Comparison of ENCODE assay signal across 8 cellular contexts in genomic region chr15:45402162-45402954, GRCh38. TPM values are rescaled to one million over a fixed set of nuclear protein-coding genes. Genes with fewer than 3 reads are reported as not detected.
DNase-seq lines count a peak whose midpoint lies in the region; ATAC-seq and TF ChIP-seq lines count a peak whose summit lies in the region.

No MANE protein-coding gene starts in this region.

- H3K9ac ChIP-seq in duodenal mucosa (ENCODE audit: low read depth in 1 of 2, low read length in 2 of 2), result peak overlapping the region; percentile 87 to 98

- CTCF ChIA-PET in CD4-positive, alpha-beta T cell (lab: Charles Lee), result interaction anchor here (1.2 to 4.4 kb wide), 7 partner anchors 29 to 284 kb away, joined by 4 to 30 read pairs (median 7); partner anchors contain the start of gene SQOR
- CTCF ChIA-PET in activated CD4-positive, alpha-beta memory T cell treated with anti-CD3 and anti-CD28 coated beads for 36 hours (lab: Charles Lee), result interaction anchor here (1.0 to 7.2 kb wide), 16 partner anchors 13 to 284 kb away, joined by 3 to 71 read pairs (median 6); partner anchors contain the start of gene BLOC1S6

- no peak for TF ChIP-seq CTCF in CD4-positive, alpha-beta T cell (IDR thresholded peaks at IDR 0.05)
- no peak for TF ChIP-seq CTCF in right lobe of liver (IDR thresholded peaks at IDR 0.05)

- H3K4me3 ChIP-seq in duodenal mucosa (ENCODE audit: low read depth in 1 of 2, low read length in 2 of 2) (peak overlapping the region; percentile 90 to 92), right lobe of liver (peak overlapping the region; percentile 84 to 87 (median 87))

- WGBS in right lobe of liver (ENCODE audit: insufficient coverage, low coverage, low lambda C conversion rate, missing lambda C conversion rate), result 0% methylated on average over 19 of the region's 84 CpGs

- peak; percentile 93 to 96 (median 95) for DNase-seq in CD4-positive, alpha-beta T cell
- DNase-seq in NCI-H82 (lab: John Stamatoyannopoulos, UW), result peak; percentile 99
- peak; percentile 98 for DNase-seq in activated CD4-positive, alpha-beta memory T cell treated with anti-CD3 and anti-CD28 coated beads for 36 hours
- DNase-seq in right lobe of liver, result peak; percentile 97 to 98 (median 98)
- peak; percentile 97 for DNase-seq in stimulated activated CD4-positive, alpha-beta T cell treated with anti-CD3 and anti-CD28 coated beads, Interleukin-4, amount 100 ng/mL, for 24 hours

- no peaks in the 10 kb centered on the region for H3K9me3 Mint-ChIP-seq in CD4-positive, alpha-beta T cell
- no peaks in the 10 kb centered on the region for H3K9me3 Mint-ChIP-seq in activated CD4-positive, alpha-beta memory T cell treated with anti-CD3 and anti-CD28 coated beads for 36 hours

- H3K36me3 ChIP-seq in duodenal mucosa (ENCODE audit: control insufficient read depth in 1 of 2, insufficient read depth in 2 of 2, low read length in 2 of 2) (peaks cover 5 to 16% of the 10 kb centered on the region in 2 donors), right lobe of liver (peaks cover 0 to 24% (median 11%) of the 10 kb centered on the region in 4 donors)

- ATAC-seq in CD4-positive, alpha-beta T cell (ENCODE audit: poor library complexity), result peak; percentile 93
- ATAC-seq in GM19452 (IDR thresholded peaks at IDR 0.05; ENCODE audit: unreplicated experiment), result peak; percentile 93
- ATAC-seq in HG03575 (IDR thresholded peaks at IDR 0.05; ENCODE audit: extremely low read depth, insufficient number of reproducible peaks, low FRiP score, unreplicated experiment), result peak; percentile 40
- ATAC-seq in right lobe of liver, result peak; percentile 85 to 94 (median 90)

- no peaks in the 10 kb centered on the region for H3K9me3 ChIP-seq in CD4-positive, alpha-beta T cell (ENCODE audit: control insufficient read depth, low read length)
- H3K9me3 ChIP-seq in duodenal mucosa (ENCODE audit: control insufficient read depth in 1 of 2, low read length in 2 of 2), result no peaks in the 10 kb centered on the region
- no peaks in the 10 kb centered on the region for H3K9me3 ChIP-seq in right lobe of liver

- H3K4me1 Mint-ChIP-seq in CD4-positive, alpha-beta T cell (ENCODE audit: low read depth), result peaks cover 43% of the 10 kb centered on the region
- H3K4me1 Mint-ChIP-seq in activated CD4-positive, alpha-beta memory T cell treated with anti-CD3 and anti-CD28 coated beads for 36 hours (ENCODE audit: low read depth), result peaks cover 31% of the 10 kb centered on the region

- intact Hi-C loops in CD4-positive, alpha-beta T cell (cut with DNase I, micrococcal nuclease), result loop anchor here (1.0 to 5.0 kb wide), 9 partner anchors 28 to 975 kb away; partner anchors contain the start of genes BLOC1S6 (in 1 of the 2) and CTDSPL2 (in 1 of the 2)
- intact Hi-C loops in activated CD4-positive, alpha-beta memory T cell treated with anti-CD3 and anti-CD28 coated beads for 36 hours (cut with micrococcal nuclease), result loop anchor here (1.0 to 10.0 kb wide), 9 partner anchors 56 to 1578 kb away; partner anchors contain the start of genes BLOC1S6, DUOX1, DUOXA1 and MFAP1
- intact Hi-C loops in right lobe of liver (cut with DNase I), result no loop called here

- H3K27ac Mint-ChIP-seq in CD4-positive, alpha-beta T cell, result peak overlapping the region; percentile 95
- peak overlapping the region; percentile 90 for H3K27ac Mint-ChIP-seq in activated CD4-positive, alpha-beta memory T cell treated with anti-CD3 and anti-CD28 coated beads for 36 hours

- no peaks in the 10 kb centered on the region for H3K27me3 Mint-ChIP-seq in CD4-positive, alpha-beta T cell
- no peaks in the 10 kb centered on the region for H3K27me3 Mint-ChIP-seq in activated CD4-positive, alpha-beta memory T cell treated with anti-CD3 and anti-CD28 coated beads for 36 hours

- peak; percentile 89 for TF ChIP-seq POLR2A in right lobe of liver (IDR thresholded peaks at IDR 0.05)

- H3K27me3 ChIP-seq in CD4-positive, alpha-beta T cell (ENCODE audit: control insufficient read depth, insufficient read depth, low read length), result no peaks in the 10 kb centered on the region
- H3K27me3 ChIP-seq in duodenal mucosa (ENCODE audit: control insufficient read depth in 1 of 2, insufficient read depth in 2 of 2, low read length in 2 of 2) (no peaks in the 10 kb centered on the region), right lobe of liver (no peaks in the 10 kb centered on the region)

- H3K4me3 Mint-ChIP-seq in CD4-positive, alpha-beta T cell, result peak overlapping the region; percentile 97
- peak overlapping the region; percentile 98 for H3K4me3 Mint-ChIP-seq in activated CD4-positive, alpha-beta memory T cell treated with anti-CD3 and anti-CD28 coated beads for 36 hours

- H3K4me1 ChIP-seq in duodenal mucosa (ENCODE audit: control insufficient read depth in 1 of 2, insufficient read depth in 2 of 2, low read length in 2 of 2), result peaks cover 25 to 28% of the 10 kb centered on the region in 2 donors
- peaks cover 0 to 39% (median 13%) of the 10 kb centered on the region in 4 donors for H3K4me1 ChIP-seq in right lobe of liver

- peak overlapping the region; percentile 72 for H3K27ac ChIP-seq in CD4-positive, alpha-beta T cell (ENCODE audit: low read depth, low read length)
- H3K27ac ChIP-seq in duodenal mucosa (ENCODE audit: low read depth, low read length) (peak overlapping the region; percentile 73), right lobe of liver (peak overlapping the region; percentile 84 to 88 (median 85))

- peaks cover 38% of the 10 kb centered on the region for H3K36me3 Mint-ChIP-seq in CD4-positive, alpha-beta T cell (ENCODE audit: low read depth)
- peaks cover 14% of the 10 kb centered on the region for H3K36me3 Mint-ChIP-seq in activated CD4-positive, alpha-beta memory T cell treated with anti-CD3 and anti-CD28 coated beads for 36 hours

- POLR2A ChIA-PET in CD4-positive, alpha-beta T cell (lab: Charles Lee), result interaction anchor here (0.7 to 2.1 kb wide), 20 partner anchors 9 to 976 kb away, joined by 3 to 74 read pairs (median 5); partner anchors contain the start of genes BLOC1S6, CTDSPL2, GATM and SQOR
- POLR2A ChIA-PET in activated CD4-positive, alpha-beta memory T cell treated with anti-CD3 and anti-CD28 coated beads for 36 hours (lab: Charles Lee), result interaction anchor here (0.7 to 2.0 kb wide), 17 partner anchors 9 to 673 kb away, joined by 3 to 18 read pairs (median 4); partner anchors contain the start of gene BLOC1S6

RNA-seq across cellular contexts. Expression of gene GATM, which starts 24.0 kb away (rescaled TPM):
- total RNA-seq in CD4-positive, alpha-beta T cell, result under 1 TPM; 0.55 to 0.70 TPM
- 1 to 10 TPM in 1 of 2 experiments, under 1 TPM in 1; 0.62 to 1.3 TPM for total RNA-seq in activated CD4-positive, alpha-beta memory T cell treated with anti-CD3 and anti-CD28 coated beads for 36 hours
- total RNA-seq in right lobe of liver, result 1,000 to 10,000 TPM in 1 of 6 experiments, 100 to 1,000 TPM in 5; 404 to 1,363 (median 579) TPM

Comparison
In these comparisons a context has a peak if more than half of its experiments do, and no peak if none do; other contexts are left out.
1. Peak in every context shown above with its lines: DNase-seq, ATAC-seq, H3K4me3 ChIP-seq and H3K27ac ChIP-seq.
2. ATAC-seq: peak in every context shown above with its lines; median percentile 93 in CD4-positive, alpha-beta T cell; 93 in GM19452; 90 in right lobe of liver; 40 in HG03575.
3. RNA of gene GATM, which starts 24.0 kb away (total RNA-seq): 404 to 1,363 TPM in right lobe of liver; 0.62 to 1.3 TPM in activated CD4-positive, alpha-beta memory T cell treated with anti-CD3 and anti-CD28 coated beads for 36 hours and 0.55 to 0.70 TPM in CD4-positive, alpha-beta T cell; every median in the first group is over 100 times any median in the second.
4. intact Hi-C loops: an anchor here in CD4-positive, alpha-beta T cell (1.0 to 5.0 kb wide) and activated CD4-positive, alpha-beta memory T cell treated with anti-CD3 and anti-CD28 coated beads for 36 hours (1.0 to 10.0 kb wide); none called in right lobe of liver.